In the genomic region with DNA sequence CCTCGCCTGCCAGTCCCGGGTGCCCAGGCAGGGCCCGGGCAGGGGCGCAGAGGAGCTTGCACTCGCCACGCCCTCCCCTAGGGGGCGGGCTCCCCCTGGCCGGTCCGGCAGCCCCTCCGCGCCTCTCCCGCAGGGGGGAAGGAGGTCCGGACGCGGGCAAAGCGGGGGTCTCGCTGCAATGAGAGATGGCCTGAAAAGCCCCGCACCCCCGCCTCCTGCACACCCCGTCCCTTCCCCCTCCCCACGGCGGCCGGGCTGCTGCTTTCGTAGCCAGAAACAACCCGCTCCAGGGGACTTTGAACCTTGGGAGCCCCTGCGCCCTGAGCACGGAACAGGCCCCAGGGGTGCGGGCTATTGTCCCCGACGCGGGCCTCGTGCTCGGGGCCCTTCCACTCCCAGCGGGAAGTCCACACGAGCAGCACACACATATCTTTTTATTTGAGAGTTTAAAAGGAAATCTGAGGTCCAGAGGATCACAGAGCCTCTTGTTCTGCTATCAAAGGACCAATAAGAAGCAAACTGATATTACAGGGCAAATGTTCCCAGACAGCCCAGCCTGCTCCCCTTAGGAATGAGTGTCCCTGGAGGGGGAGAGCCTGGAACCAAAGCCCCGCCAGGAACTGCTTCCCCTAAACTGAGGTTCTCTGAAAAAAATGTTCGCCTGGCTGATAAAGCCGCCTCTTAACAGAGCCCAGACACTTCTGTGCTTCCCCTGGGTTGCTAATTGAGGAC, we compare ENCODE assay signal across 1 cellular context.
A peak's percentile ranks its signal among the peaks of the same experiment; 100 is the strongest.
TF ChIP-seq lines count a peak whose summit lies in the region.

No MANE protein-coding gene starts in this region.

TF ChIP-seq in HepG2, 621 proteins besides CTCF, POLR2A, EP300 and RAD21 (continued from another document and continues in another):
- TF ChIP-seq PCBP2 (optimal IDR thresholded peaks at IDR 0.05; ENCODE audit: low read depth, low read length, poor library complexity, severe bottlenecking) = no peak
- TF ChIP-seq GATA4 (IDR thresholded peaks at IDR 0.05; ENCODE audit: borderline replicate concordance, low read depth) = peak; percentile 39; the same call in 1 of the 2 replicates
- TF ChIP-seq ZNF891 (CRISPR knock-in tag; IDR thresholded peaks at IDR 0.05) = no peak
- TF ChIP-seq, protein P1, sequence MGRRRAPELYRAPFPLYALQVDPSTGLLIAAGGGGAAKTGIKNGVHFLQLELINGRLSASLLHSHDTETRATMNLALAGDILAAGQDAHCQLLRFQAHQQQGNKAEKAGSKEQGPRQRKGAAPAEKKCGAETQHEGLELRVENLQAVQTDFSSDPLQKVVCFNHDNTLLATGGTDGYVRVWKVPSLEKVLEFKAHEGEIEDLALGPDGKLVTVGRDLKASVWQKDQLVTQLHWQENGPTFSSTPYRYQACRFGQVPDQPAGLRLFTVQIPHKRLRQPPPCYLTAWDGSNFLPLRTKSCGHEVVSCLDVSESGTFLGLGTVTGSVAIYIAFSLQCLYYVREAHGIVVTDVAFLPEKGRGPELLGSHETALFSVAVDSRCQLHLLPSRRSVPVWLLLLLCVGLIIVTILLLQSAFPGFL (CRISPR knock-in tag; IDR thresholded peaks at IDR 0.05) = no peak
- TF ChIP-seq, protein P2, sequence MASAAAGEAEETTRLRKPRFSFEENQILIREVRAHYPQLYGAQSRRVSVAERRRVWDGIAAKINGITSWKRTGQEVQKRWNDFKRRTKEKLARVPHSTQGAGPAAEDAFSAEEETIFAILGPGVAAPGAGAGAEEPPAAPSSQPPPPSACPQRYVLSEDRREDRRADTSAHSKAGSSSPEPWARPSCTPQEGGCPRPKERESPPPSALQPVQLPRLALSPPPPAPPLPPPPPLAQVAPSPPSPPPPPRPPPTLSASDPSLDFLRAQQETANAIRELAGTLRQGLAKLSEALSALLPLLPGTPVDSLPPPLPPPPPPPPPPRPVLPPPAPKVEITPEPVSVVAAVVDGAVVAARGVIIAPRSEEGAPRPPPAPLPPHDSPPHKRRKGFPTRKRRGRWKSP (CRISPR knock-in tag; IDR thresholded peaks at IDR 0.05) = peak; percentile 72
- no peak for TF ChIP-seq CCAR2 (optimal IDR thresholded peaks at IDR 0.05; ENCODE audit: low read depth, low read length)
- TF ChIP-seq, protein P3, sequence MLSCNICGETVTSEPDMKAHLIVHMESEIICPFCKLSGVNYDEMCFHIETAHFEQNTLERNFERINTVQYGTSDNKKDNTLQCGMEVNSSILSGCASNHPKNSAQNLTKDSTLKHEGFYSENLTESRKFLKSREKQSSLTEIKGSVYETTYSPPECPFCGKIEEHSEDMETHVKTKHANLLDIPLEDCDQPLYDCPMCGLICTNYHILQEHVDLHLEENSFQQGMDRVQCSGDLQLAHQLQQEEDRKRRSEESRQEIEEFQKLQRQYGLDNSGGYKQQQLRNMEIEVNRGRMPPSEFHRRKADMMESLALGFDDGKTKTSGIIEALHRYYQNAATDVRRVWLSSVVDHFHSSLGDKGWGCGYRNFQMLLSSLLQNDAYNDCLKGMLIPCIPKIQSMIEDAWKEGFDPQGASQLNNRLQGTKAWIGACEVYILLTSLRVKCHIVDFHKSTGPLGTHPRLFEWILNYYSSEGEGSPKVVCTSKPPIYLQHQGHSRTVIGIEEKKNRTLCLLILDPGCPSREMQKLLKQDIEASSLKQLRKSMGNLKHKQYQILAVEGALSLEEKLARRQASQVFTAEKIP (CRISPR knock-in tag; IDR thresholded peaks at IDR 0.05; ENCODE audit: borderline replicate concordance) = no peak
- no peak for TF ChIP-seq MTF2 (CRISPR knock-in tag; IDR thresholded peaks at IDR 0.05; ENCODE audit: borderline replicate concordance)
- peak; percentile 34; the same call in 1 of the 2 replicates for TF ChIP-seq ZSCAN31 (CRISPR knock-in tag; IDR thresholded peaks at IDR 0.05; ENCODE audit: low read depth)
- no peak for TF ChIP-seq HCFC1 (IDR thresholded peaks at IDR 0.05; ENCODE audit: low read depth, low read length)
- TF ChIP-seq ZNF432 (CRISPR knock-in tag; IDR thresholded peaks at IDR 0.05; ENCODE audit: borderline replicate concordance) = no peak
- TF ChIP-seq, protein P4, sequence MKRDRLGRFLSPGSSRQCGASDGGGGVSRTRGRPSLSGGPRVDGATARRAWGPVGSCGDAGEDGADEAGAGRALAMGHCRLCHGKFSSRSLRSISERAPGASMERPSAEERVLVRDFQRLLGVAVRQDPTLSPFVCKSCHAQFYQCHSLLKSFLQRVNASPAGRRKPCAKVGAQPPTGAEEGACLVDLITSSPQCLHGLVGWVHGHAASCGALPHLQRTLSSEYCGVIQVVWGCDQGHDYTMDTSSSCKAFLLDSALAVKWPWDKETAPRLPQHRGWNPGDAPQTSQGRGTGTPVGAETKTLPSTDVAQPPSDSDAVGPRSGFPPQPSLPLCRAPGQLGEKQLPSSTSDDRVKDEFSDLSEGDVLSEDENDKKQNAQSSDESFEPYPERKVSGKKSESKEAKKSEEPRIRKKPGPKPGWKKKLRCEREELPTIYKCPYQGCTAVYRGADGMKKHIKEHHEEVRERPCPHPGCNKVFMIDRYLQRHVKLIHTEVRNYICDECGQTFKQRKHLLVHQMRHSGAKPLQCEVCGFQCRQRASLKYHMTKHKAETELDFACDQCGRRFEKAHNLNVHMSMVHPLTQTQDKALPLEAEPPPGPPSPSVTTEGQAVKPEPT (CRISPR knock-in tag; IDR thresholded peaks at IDR 0.05; ENCODE audit: low read depth) = peak; percentile 41; the same call in 1 of the 2 replicates
- TF ChIP-seq ZSCAN12 (CRISPR knock-in tag; IDR thresholded peaks at IDR 0.05) = peak; percentile 35; the same call in 1 of the 2 replicates
- TF ChIP-seq ZMYM2 (CRISPR knock-in tag; IDR thresholded peaks at IDR 0.05) = peak; percentile 68
- TF ChIP-seq HNRNPL (IDR thresholded peaks at IDR 0.05; ENCODE audit: low read depth, low read length) = peak; percentile 92
- TF ChIP-seq, protein P5, sequence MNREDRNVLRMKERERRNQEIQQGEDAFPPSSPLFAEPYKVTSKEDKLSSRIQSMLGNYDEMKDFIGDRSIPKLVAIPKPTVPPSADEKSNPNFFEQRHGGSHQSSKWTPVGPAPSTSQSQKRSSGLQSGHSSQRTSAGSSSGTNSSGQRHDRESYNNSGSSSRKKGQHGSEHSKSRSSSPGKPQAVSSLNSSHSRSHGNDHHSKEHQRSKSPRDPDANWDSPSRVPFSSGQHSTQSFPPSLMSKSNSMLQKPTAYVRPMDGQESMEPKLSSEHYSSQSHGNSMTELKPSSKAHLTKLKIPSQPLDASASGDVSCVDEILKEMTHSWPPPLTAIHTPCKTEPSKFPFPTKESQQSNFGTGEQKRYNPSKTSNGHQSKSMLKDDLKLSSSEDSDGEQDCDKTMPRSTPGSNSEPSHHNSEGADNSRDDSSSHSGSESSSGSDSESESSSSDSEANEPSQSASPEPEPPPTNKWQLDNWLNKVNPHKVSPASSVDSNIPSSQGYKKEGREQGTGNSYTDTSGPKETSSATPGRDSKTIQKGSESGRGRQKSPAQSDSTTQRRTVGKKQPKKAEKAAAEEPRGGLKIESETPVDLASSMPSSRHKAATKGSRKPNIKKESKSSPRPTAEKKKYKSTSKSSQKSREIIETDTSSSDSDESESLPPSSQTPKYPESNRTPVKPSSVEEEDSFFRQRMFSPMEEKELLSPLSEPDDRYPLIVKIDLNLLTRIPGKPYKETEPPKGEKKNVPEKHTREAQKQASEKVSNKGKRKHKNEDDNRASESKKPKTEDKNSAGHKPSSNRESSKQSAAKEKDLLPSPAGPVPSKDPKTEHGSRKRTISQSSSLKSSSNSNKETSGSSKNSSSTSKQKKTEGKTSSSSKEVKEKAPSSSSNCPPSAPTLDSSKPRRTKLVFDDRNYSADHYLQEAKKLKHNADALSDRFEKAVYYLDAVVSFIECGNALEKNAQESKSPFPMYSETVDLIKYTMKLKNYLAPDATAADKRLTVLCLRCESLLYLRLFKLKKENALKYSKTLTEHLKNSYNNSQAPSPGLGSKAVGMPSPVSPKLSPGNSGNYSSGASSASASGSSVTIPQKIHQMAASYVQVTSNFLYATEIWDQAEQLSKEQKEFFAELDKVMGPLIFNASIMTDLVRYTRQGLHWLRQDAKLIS (CRISPR knock-in tag; IDR thresholded peaks at IDR 0.05) = no peak
- no peak for TF ChIP-seq ZNF850 (CRISPR knock-in tag; conservative IDR thresholded peaks at IDR 0.05)
- TF ChIP-seq, protein P6, sequence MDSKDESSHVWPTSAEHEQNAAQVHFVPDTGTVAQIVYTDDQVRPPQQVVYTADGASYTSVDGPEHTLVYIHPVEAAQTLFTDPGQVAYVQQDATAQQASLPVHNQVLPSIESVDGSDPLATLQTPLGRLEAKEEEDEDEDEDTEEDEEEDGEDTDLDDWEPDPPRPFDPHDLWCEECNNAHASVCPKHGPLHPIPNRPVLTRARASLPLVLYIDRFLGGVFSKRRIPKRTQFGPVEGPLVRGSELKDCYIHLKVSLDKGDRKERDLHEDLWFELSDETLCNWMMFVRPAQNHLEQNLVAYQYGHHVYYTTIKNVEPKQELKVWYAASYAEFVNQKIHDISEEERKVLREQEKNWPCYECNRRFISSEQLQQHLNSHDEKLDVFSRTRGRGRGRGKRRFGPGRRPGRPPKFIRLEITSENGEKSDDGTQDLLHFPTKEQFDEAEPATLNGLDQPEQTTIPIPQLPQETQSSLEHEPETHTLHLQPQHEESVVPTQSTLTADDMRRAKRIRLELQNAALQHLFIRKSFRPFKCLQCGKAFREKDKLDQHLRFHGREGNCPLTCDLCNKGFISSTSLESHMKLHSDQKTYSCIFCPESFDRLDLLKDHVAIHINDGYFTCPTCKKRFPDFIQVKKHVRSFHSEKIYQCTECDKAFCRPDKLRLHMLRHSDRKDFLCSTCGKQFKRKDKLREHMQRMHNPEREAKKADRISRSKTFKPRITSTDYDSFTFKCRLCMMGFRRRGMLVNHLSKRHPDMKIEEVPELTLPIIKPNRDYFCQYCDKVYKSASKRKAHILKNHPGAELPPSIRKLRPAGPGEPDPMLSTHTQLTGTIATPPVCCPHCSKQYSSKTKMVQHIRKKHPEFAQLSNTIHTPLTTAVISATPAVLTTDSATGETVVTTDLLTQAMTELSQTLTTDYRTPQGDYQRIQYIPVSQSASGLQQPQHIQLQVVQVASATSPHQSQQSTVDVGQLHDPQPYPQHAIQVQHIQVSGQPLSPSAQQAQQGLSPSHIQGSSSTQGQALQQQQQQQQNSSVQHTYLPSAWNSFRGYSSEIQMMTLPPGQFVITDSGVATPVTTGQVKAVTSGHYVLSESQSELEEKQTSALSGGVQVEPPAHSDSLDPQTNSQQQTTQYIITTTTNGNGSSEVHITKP (CRISPR knock-in tag; IDR thresholded peaks at IDR 0.05; ENCODE audit: low read depth) = peak; percentile 60; the same call in 1 of the 2 replicates
- TF ChIP-seq ZNF335 (CRISPR knock-in tag; IDR thresholded peaks at IDR 0.05) = peak; percentile 27; the same call in 1 of the 2 replicates
- TF ChIP-seq ZNF878 (CRISPR knock-in tag; IDR thresholded peaks at IDR 0.05) = 0 out of 2 replicates have a peak, but pooled peaks have one; percentile 62
- peak; percentile 70 for TF ChIP-seq ZNF501 (CRISPR knock-in tag; IDR thresholded peaks at IDR 0.05)
- TF ChIP-seq, protein P7, sequence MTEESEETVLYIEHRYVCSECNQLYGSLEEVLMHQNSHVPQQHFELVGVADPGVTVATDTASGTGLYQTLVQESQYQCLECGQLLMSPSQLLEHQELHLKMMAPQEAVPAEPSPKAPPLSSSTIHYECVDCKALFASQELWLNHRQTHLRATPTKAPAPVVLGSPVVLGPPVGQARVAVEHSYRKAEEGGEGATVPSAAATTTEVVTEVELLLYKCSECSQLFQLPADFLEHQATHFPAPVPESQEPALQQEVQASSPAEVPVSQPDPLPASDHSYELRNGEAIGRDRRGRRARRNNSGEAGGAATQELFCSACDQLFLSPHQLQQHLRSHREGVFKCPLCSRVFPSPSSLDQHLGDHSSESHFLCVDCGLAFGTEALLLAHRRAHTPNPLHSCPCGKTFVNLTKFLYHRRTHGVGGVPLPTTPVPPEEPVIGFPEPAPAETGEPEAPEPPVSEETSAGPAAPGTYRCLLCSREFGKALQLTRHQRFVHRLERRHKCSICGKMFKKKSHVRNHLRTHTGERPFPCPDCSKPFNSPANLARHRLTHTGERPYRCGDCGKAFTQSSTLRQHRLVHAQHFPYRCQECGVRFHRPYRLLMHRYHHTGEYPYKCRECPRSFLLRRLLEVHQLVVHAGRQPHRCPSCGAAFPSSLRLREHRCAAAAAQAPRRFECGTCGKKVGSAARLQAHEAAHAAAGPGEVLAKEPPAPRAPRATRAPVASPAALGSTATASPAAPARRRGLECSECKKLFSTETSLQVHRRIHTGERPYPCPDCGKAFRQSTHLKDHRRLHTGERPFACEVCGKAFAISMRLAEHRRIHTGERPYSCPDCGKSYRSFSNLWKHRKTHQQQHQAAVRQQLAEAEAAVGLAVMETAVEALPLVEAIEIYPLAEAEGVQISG (CRISPR knock-in tag; IDR thresholded peaks at IDR 0.05) = peak; percentile 60
- no peak for TF ChIP-seq SMARCC2 (IDR thresholded peaks at IDR 0.05)
- no peak for TF ChIP-seq CEBPG (CRISPR knock-in tag; IDR thresholded peaks at IDR 0.05)
- TF ChIP-seq NFYB (CRISPR knock-in tag; IDR thresholded peaks at IDR 0.05) = no peak; the same call in 1 of the 2 replicates
- no peak; the same call in 1 of the 2 replicates for TF ChIP-seq NRL (CRISPR knock-in tag; IDR thresholded peaks at IDR 0.05; ENCODE audit: borderline replicate concordance)
- TF ChIP-seq ZNF605 (CRISPR knock-in tag; IDR thresholded peaks at IDR 0.05) = peak; percentile 76
- TF ChIP-seq MED13 (CRISPR knock-in tag; IDR thresholded peaks at IDR 0.05) = 0 out of 2 replicates have a peak, but pooled peaks have one; percentile 65
- TF ChIP-seq ZFP62 (CRISPR knock-in tag; IDR thresholded peaks at IDR 0.05) = no peak
- TF ChIP-seq CREM (IDR thresholded peaks at IDR 0.05) = peak; percentile 25; the same call in 1 of the 2 replicates
- TF ChIP-seq CREM (CRISPR knock-in tag; IDR thresholded peaks at IDR 0.05) = no peak
- peak; percentile 47; the same call in 1 of the 2 replicates for TF ChIP-seq ZNF543 (CRISPR knock-in tag; IDR thresholded peaks at IDR 0.05)
- TF ChIP-seq POLR2G (IDR thresholded peaks at IDR 0.05; ENCODE audit: low read depth, low read length) = peak; percentile 92
- TF ChIP-seq, protein P8, sequence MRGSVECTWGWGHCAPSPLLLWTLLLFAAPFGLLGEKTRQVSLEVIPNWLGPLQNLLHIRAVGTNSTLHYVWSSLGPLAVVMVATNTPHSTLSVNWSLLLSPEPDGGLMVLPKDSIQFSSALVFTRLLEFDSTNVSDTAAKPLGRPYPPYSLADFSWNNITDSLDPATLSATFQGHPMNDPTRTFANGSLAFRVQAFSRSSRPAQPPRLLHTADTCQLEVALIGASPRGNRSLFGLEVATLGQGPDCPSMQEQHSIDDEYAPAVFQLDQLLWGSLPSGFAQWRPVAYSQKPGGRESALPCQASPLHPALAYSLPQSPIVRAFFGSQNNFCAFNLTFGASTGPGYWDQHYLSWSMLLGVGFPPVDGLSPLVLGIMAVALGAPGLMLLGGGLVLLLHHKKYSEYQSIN (CRISPR knock-in tag; IDR thresholded peaks at IDR 0.05; ENCODE audit: borderline replicate concordance) = no peak
- peak; percentile 92 for TF ChIP-seq BORCS8-MEF2B (CRISPR knock-in tag; IDR thresholded peaks at IDR 0.05)
- 0 out of 2 replicates have a peak, but pooled peaks have one; percentile 9 for TF ChIP-seq ZNF121 (CRISPR knock-in tag; IDR thresholded peaks at IDR 0.05)
- TF ChIP-seq MXD4 (CRISPR knock-in tag; IDR thresholded peaks at IDR 0.05) = no peak
- TF ChIP-seq ZBTB38 (CRISPR knock-in tag; IDR thresholded peaks at IDR 0.05) = no peak; the same call in 1 of the 2 replicates
- peak; percentile 36; the same call in 1 of the 2 replicates for TF ChIP-seq PITX1 (CRISPR knock-in tag; IDR thresholded peaks at IDR 0.05)
- TF ChIP-seq, protein P9, sequence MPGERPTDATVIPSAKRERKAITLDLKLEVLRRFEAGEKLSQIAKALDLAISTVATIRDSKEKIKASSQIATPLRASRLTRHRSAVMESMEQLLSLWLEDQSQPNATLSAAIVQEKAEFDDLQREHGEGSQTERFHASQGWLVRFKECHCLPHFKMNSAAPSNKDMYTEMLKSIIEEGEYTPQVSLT (CRISPR knock-in tag; IDR thresholded peaks at IDR 0.05; ENCODE audit: borderline replicate concordance, low read depth) = no peak
